Comparison of ENCODE assay signal across 2 cellular contexts in genomic region chr2:55059793-55060192, GRCh38.
A peak's percentile ranks its signal among the peaks of the same experiment; 100 is the strongest.
TF ChIP-seq lines count a peak whose summit lies in the region.

No MANE protein-coding gene starts in this region.

TF ChIP-seq in HEK293, 187 proteins besides CTCF, POLR2A, EP300 and RAD21:
- TF ChIP-seq ZNF26 (tag by site-specific recombination; IDR thresholded peaks at IDR 0.05) (no peak), ZFP37 (tag by site-specific recombination; IDR thresholded peaks at IDR 0.05) (no peak), SCRT1 (tag by site-specific recombination; IDR thresholded peaks at IDR 0.05; ENCODE audit: borderline replicate concordance) (no peak), ZNF571 (tag by site-specific recombination; IDR thresholded peaks at IDR 0.05) (no peak), GLI4 (tag by site-specific recombination; IDR thresholded peaks at IDR 0.05) (no peak), ZBTB21 (tag by site-specific recombination; IDR thresholded peaks at IDR 0.05) (no peak), ZNF426 (tag by site-specific recombination; IDR thresholded peaks at IDR 0.05) (no peak), ZFHX2 (tag by site-specific recombination; conservative IDR thresholded peaks at IDR 0.05) (peak; percentile 41), REPIN1 (tag by site-specific recombination; IDR thresholded peaks at IDR 0.05; ENCODE audit: low read depth) (no peak), ZNF561 (tag by site-specific recombination; IDR thresholded peaks at IDR 0.05; ENCODE audit: borderline replicate concordance) (no peak), ZNF501 (tag by site-specific recombination; IDR thresholded peaks at IDR 0.05) (no peak), ZNF423 (tag by site-specific recombination; IDR thresholded peaks at IDR 0.05) (no peak), EGR2 (tag by site-specific recombination; IDR thresholded peaks at IDR 0.05; ENCODE audit: low read depth) (peak; percentile 48; the same call in 1 of the 2 replicates)
- TF ChIP-seq, protein P1, sequence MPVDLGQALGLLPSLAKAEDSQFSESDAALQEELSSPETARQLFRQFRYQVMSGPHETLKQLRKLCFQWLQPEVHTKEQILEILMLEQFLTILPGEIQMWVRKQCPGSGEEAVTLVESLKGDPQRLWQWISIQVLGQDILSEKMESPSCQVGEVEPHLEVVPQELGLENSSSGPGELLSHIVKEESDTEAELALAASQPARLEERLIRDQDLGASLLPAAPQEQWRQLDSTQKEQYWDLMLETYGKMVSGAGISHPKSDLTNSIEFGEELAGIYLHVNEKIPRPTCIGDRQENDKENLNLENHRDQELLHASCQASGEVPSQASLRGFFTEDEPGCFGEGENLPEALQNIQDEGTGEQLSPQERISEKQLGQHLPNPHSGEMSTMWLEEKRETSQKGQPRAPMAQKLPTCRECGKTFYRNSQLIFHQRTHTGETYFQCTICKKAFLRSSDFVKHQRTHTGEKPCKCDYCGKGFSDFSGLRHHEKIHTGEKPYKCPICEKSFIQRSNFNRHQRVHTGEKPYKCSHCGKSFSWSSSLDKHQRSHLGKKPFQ (tag by site-specific recombination; IDR thresholded peaks at IDR 0.05), result no peak
- TF ChIP-seq, protein P2, sequence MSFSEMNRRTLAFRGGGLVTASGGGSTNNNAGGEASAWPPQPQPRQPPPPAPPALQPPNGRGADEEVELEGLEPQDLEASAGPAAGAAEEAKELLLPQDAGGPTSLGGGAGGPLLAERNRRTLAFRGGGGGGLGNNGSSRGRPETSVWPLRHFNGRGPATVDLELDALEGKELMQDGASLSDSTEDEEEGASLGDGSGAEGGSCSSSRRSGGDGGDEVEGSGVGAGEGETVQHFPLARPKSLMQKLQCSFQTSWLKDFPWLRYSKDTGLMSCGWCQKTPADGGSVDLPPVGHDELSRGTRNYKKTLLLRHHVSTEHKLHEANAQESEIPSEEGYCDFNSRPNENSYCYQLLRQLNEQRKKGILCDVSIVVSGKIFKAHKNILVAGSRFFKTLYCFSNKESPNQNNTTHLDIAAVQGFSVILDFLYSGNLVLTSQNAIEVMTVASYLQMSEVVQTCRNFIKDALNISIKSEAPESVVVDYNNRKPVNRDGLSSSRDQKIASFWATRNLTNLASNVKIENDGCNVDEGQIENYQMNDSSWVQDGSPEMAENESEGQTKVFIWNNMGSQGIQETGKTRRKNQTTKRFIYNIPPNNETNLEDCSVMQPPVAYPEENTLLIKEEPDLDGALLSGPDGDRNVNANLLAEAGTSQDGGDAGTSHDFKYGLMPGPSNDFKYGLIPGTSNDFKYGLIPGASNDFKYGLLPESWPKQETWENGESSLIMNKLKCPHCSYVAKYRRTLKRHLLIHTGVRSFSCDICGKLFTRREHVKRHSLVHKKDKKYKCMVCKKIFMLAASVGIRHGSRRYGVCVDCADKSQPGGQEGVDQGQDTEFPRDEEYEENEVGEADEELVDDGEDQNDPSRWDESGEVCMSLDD (tag by site-specific recombination; IDR thresholded peaks at IDR 0.05), result no peak

TF ChIP-seq in H1, 55 proteins besides CTCF, POLR2A, EP300 and RAD21:
- TF ChIP-seq, protein P3, sequence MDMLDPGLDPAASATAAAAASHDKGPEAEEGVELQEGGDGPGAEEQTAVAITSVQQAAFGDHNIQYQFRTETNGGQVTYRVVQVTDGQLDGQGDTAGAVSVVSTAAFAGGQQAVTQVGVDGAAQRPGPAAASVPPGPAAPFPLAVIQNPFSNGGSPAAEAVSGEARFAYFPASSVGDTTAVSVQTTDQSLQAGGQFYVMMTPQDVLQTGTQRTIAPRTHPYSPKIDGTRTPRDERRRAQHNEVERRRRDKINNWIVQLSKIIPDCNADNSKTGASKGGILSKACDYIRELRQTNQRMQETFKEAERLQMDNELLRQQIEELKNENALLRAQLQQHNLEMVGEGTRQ (IDR thresholded peaks at IDR 0.05; ENCODE audit: low read length), result no peak
- 0 out of 2 replicates have a peak, but pooled peaks have one; percentile 33 for TF ChIP-seq TEAD4 (IDR thresholded peaks at IDR 0.05; ENCODE audit: low read depth, low read length)
TF ChIP-seq in H1: peak in this region for 1.
